In the genomic region with DNA sequence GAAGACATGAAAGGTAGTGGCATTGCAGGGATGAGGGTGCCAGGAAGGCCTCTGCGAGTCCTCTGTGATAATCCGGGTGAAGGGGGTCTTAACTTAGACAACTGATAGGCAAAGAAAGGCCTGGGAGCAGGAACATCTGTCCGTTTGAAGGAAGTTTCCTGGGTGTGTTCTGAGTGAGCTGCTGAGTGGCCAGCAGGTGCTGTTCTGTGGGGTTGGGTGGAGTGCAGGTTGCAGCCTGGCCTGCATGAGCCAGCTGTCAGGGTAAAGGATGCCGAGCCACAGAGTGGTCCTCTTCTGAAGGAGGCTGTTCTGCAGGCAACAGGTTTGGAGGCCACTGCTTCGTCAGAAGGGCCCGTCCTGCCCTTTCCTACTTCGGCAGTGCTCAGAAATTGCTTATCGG, we compare ENCODE assay signal across 14 cellular contexts.
A peak's percentile ranks its signal among the peaks of the same experiment; 100 is the strongest.
DNase-seq lines count a peak whose midpoint lies in the region; ATAC-seq and TF ChIP-seq lines count a peak whose summit lies in the region.
"Had no signal": no experiment of that assay in that cellular context is flagged by ENCODE, and none has a peak within 500 bp of the region (broad histone marks: within the 10 kb centered on the region; RNA-seq: fewer than 3 reads in every experiment).

No MANE protein-coding gene starts in this region.

- peaks cover 8% of the 10 kb centered on the region for H3K36me3 Mint-ChIP-seq in neural crest cell (ENCODE audit: low read depth)

- peaks cover 19% of the 10 kb centered on the region for H3K4me1 Mint-ChIP-seq in neural crest cell

- H3K9me3 ChIP-seq in DND-41 (ENCODE audit: insufficient read depth, low read length, severe bottlenecking): no peaks in the 10 kb centered on the region
- no peaks in the 10 kb centered on the region for H3K9me3 ChIP-seq in Karpas-422 (ENCODE audit: low read length)

- DNase-seq in NCI-H82 (lab: John Stamatoyannopoulos, UW) (peak; percentile 68), NCI-H82 treated with DMSO at 0.1 percent for 48 hours (lab: John Stamatoyannopoulos, UW; ENCODE audit: unreplicated experiment) (no peak), DND-41 (no peak), SHP77 (lab: John Stamatoyannopoulos, UW) (peak; percentile 38 to 71), neural crest cell (ENCODE audit: low read depth, low spot score) (no peak), GM10266 (ENCODE audit: extremely low spot score) (no peak), activated gamma-delta T cell treated with Interleukin-2 at 50 U/mL for 16 hours (no peak), Karpas-422 (no peak)
- DNase-seq: activated CD4-positive, alpha-beta T cell treated with anti-CD3 and anti-CD28 coated beads, Interleukin-2, amount 10 ng/mL, durations not matched to agents 7 days and 5 days; effector CD8-positive, alpha-beta T cell; occipital lobe had no signal

- H3K4me3 ChIP-seq in DND-41 (ENCODE audit: low read depth in 1 of 2, low read length in 2 of 2) (no peak overlapping the region), Karpas-422 (ENCODE audit: low read length) (no peak overlapping the region)
- H3K4me3 ChIP-seq: hepatocyte had no signal

- H3K27ac Mint-ChIP-seq in neural crest cell (ENCODE audit: unreplicated experiment): peak overlapping the region; percentile 43
- H3K27ac Mint-ChIP-seq: activated CD4-positive, alpha-beta T cell treated with anti-CD3 and anti-CD28 coated beads, Interleukin-2, amount 10 ng/mL, durations not matched to agents 7 days and 5 days; memory B cell had no signal

- H4K20me1 ChIP-seq in DND-41 (ENCODE audit: insufficient read depth, low read length): peaks cover 65% of the 10 kb centered on the region
- H4K20me1 ChIP-seq in Karpas-422 (ENCODE audit: insufficient read depth, low read depth, low read length): no peaks in the 10 kb centered on the region

- H3K9me3 Mint-ChIP-seq in neural crest cell: no peaks in the 10 kb centered on the region
- H3K9me3 Mint-ChIP-seq: central memory CD8-positive, alpha-beta T cell; memory B cell had no signal

- H3K4me2 ChIP-seq in DND-41 (ENCODE audit: insufficient read depth, low read length) (no peak overlapping the region), Karpas-422 (ENCODE audit: low read depth, low read length, poor library complexity, severe bottlenecking) (no peak overlapping the region)
- H3K4me2 ChIP-seq: hepatocyte had no signal

- H2AFZ ChIP-seq in DND-41 (ENCODE audit: low read depth, low read length): no peak overlapping the region
- no peak overlapping the region for H2AFZ ChIP-seq in Karpas-422 (ENCODE audit: low read length)
- H2AFZ ChIP-seq: hepatocyte had no signal

- no peaks in the 10 kb centered on the region for H3K27me3 Mint-ChIP-seq in neural crest cell (ENCODE audit: low read depth)
- H3K27me3 Mint-ChIP-seq: activated CD4-positive, alpha-beta T cell treated with anti-CD3 and anti-CD28 coated beads, Interleukin-2, amount 10 ng/mL, durations not matched to agents 7 days and 5 days; central memory CD8-positive, alpha-beta T cell; memory B cell had no signal

- ATAC-seq in DND-41 (ENCODE audit: insufficient read depth, low read depth): peak; percentile 41; the same call in 1 of the 3 replicates

- TF ChIP-seq CTCF in DND-41 (IDR thresholded peaks at IDR 0.05; ENCODE audit: borderline replicate concordance, extremely low read depth, low read length, poor library complexity, severe bottlenecking) (no peak), neural crest cell (conservative IDR thresholded peaks at IDR 0.05) (no peak), GM10266 (IDR thresholded peaks at IDR 0.05; ENCODE audit: control insufficient read depth, insufficient read depth, low read depth, missing control alignments) (no peak)

- no peak overlapping the region for H3K9ac ChIP-seq in DND-41 (ENCODE audit: low read depth, low read length)
- no peak overlapping the region for H3K9ac ChIP-seq in Karpas-422 (ENCODE audit: low read length)

- H3K27ac ChIP-seq in DND-41 (ENCODE audit: low read length) (peak overlapping the region; percentile 26; the same call in 1 of the 2 replicates), Karpas-422 (ENCODE audit: low read length) (no peak overlapping the region)
- H3K27ac ChIP-seq: hepatocyte had no signal

- H3K36me3 ChIP-seq in DND-41 (ENCODE audit: insufficient read depth, low read length): peaks cover 29% of the 10 kb centered on the region
- H3K36me3 ChIP-seq in Karpas-422 (ENCODE audit: insufficient read depth, low read length): no peaks in the 10 kb centered on the region

- H3K27me3 ChIP-seq in DND-41 (ENCODE audit: insufficient read depth, low read length, poor library complexity) (no peaks in the 10 kb centered on the region), Karpas-422 (ENCODE audit: low read length) (no peaks in the 10 kb centered on the region)
- H3K27me3 ChIP-seq: hepatocyte had no signal

- H3K4me3 Mint-ChIP-seq in neural crest cell: no peak overlapping the region
- H3K4me3 Mint-ChIP-seq: activated CD4-positive, alpha-beta T cell treated with anti-CD3 and anti-CD28 coated beads, Interleukin-2, amount 10 ng/mL, durations not matched to agents 7 days and 5 days; central memory CD8-positive, alpha-beta T cell; memory B cell had no signal

- H3K9me2 ChIP-seq in Karpas-422 (replicated peaks; ENCODE audit: insufficient read depth, low read length): no peaks in the 10 kb centered on the region

- H3K4me1 ChIP-seq in DND-41 (ENCODE audit: insufficient read depth, low read length) (peaks cover 27% of the 10 kb centered on the region), Karpas-422 (ENCODE audit: low read length) (peaks cover 12% of the 10 kb centered on the region)

- H3K79me2 ChIP-seq in DND-41 (ENCODE audit: insufficient read depth, low read length) (peaks cover 79% of the 10 kb centered on the region), Karpas-422 (ENCODE audit: low read length) (no peaks in the 10 kb centered on the region)
- H3K79me2 ChIP-seq: hepatocyte had no signal

Comparison
In these comparisons a context has a peak if more than half of its experiments do, and no peak if none do; other contexts are left out.
1. DNase-seq: peak in NCI-H82 (single experiment) and SHP77 (2 of 2); none in NCI-H82 treated with DMSO at 0.1 percent for 48 hours (single experiment), DND-41 (single experiment), neural crest cell (single experiment), GM10266 (single experiment), activated gamma-delta T cell treated with Interleukin-2 at 50 U/mL for 16 hours (single experiment) and Karpas-422 (single experiment).